ENCODE assay signal across 9 cellular contexts in genomic region chr2:15577071-15577706, GRCh38. TPM values are rescaled to one million over a fixed set of nuclear protein-coding genes. Genes with fewer than 3 reads are reported as not detected.
DNase-seq lines count a peak whose midpoint lies in the region; ATAC-seq and TF ChIP-seq lines count a peak whose summit lies in the region.
"Had no signal": no experiment of that assay in that cellular context is flagged by ENCODE, and none has a peak within 500 bp of the region (broad histone marks: within the 10 kb centered on the region; RNA-seq: fewer than 3 reads in every experiment).

No MANE protein-coding gene starts in this region.

- no peak overlapping the region for H3K4me3 ChIP-seq in BJ (ENCODE audit: low read depth, low read length)

- CTCF ChIA-PET in BJ (lab: Yijun Ruan, JAX) (interaction anchor here (0.7 to 5.7 kb wide), 18 partner anchors 8 to 1150 kb away, joined by 3 to 66 read pairs (median 3); partner anchors contain the start of genes DDX1 and NBAS), WTC11 (lab: Charles Lee) (interaction anchor here (0.5 to 2.1 kb wide), 56 partner anchors 9 to 942 kb away, joined by 3 to 24 read pairs (median 4); partner anchors contain the start of genes DDX1 and NBAS)

- no peaks in the 10 kb centered on the region for H3K9me3 Mint-ChIP-seq in WTC11
- H3K9me3 Mint-ChIP-seq: IgD-negative memory B cell had no signal

- peaks cover 2% of the 10 kb centered on the region; the same call in 1 of the 2 replicates for H3K27me3 ChIP-seq in BJ (ENCODE audit: control insufficient read depth, insufficient read depth, low read length)

- intact Hi-C loops in left colon (cut with DNase I, micrococcal nuclease) = no loop called here

- no peaks in the 10 kb centered on the region for H3K36me3 ChIP-seq in BJ (ENCODE audit: control insufficient read depth, insufficient read depth, low read length)

- TF ChIP-seq CTCF in BJ (IDR thresholded peaks at IDR 0.05; ENCODE audit: insufficient read depth, low read depth, low read length) (peak; percentile 90), WTC11 (IDR thresholded peaks at IDR 0.05) (peak; percentile 56)

- no peaks in the 10 kb centered on the region for H3K36me3 Mint-ChIP-seq in WTC11
- H3K36me3 Mint-ChIP-seq: IgD-negative memory B cell had no signal

- POLR2A ChIA-PET in BJ (lab: Charles Lee) = interaction anchor here (0.5 kb wide), 1 partner anchor 16 kb away, joined by 24 read pairs; no protein-coding TSS in a partner anchor
- POLR2A ChIA-PET in WTC11 (lab: Charles Lee) = no interaction called here

- no peak for DNase-seq in BJ (ENCODE audit: low read depth)
- peak; percentile 58 for DNase-seq in NCI-H2227 treated with DMSO at 0.1 percent for 48 hours (lab: John Stamatoyannopoulos, UW)
- peak; percentile 95 for DNase-seq in WTC11 (ENCODE audit: low spot score)
- DNase-seq in caudate nucleus (lab: John Stamatoyannopoulos, UW) = peak in 58 of 61 donors; percentile 8 to 92 (median 62)
- DNase-seq in left colon = peak; percentile 82 to 96
- peak; percentile 72 to 78 (median 72) for DNase-seq in stimulated activated CD4-positive, alpha-beta T cell treated with anti-CD3 and anti-CD28 coated beads, TNF-alpha, amount 100 ng/mL, for 1 hour (ENCODE audit: low read depth in 3 of 3, low spot score in 1 of 3)

- peaks cover 10% of the 10 kb centered on the region for H3K4me1 Mint-ChIP-seq in WTC11

- no peak overlapping the region for H3K27ac ChIP-seq in caudate nucleus (ENCODE audit: low read depth, low read length)

- H3K27me3 Mint-ChIP-seq in WTC11 (ENCODE audit: low read depth) = 0 out of 2 replicates have a peak, but pooled peaks cover 3% of the 10 kb centered on the region
- H3K27me3 Mint-ChIP-seq: IgD-negative memory B cell had no signal

- no peak overlapping the region for H3K4me3 Mint-ChIP-seq in WTC11
- H3K4me3 Mint-ChIP-seq: IgD-negative memory B cell had no signal

- no peak overlapping the region for H3K27ac Mint-ChIP-seq in WTC11
- H3K27ac Mint-ChIP-seq: IgD-negative memory B cell had no signal

- ATAC-seq in GM19035 (IDR thresholded peaks at IDR 0.05; ENCODE audit: unreplicated experiment) (peak; percentile 98), HG03175 (IDR thresholded peaks at IDR 0.05; ENCODE audit: unreplicated experiment) (peak; percentile 94), WTC11 (peak; percentile 99), left colon (peak; percentile 93)

TF ChIP-seq in WTC11, 78 proteins besides CTCF, POLR2A, EP300 and RAD21:
- no peak for TF ChIP-seq NR2C2 (CRISPR knock-in tag; IDR thresholded peaks at IDR 0.05)
- TF ChIP-seq TEAD1 (CRISPR knock-in tag; IDR thresholded peaks at IDR 0.05) = peak; percentile 34; the same call in 1 of the 2 replicates
- TF ChIP-seq E2F4 (CRISPR knock-in tag; IDR thresholded peaks at IDR 0.05; ENCODE audit: borderline replicate concordance, low read depth) = no peak
TF ChIP-seq in WTC11: peak in this region for 1.

RNA-seq across cellular contexts. Expression of gene DDX1, which starts 14.5 kb away (rescaled TPM):
- polyA plus RNA-seq in BJ (2011; rRNA removed) = 49.6 and 109 TPM in 2 replicates
- polyA minus RNA-seq in BJ (2011; rRNA and poly(A)+ RNA removed) = 24.0 and 24.1 TPM in 2 replicates
- total RNA-seq in WTC11 (2021) = 103 to 115 TPM (median 104 TPM) in 3 replicates
- 10 to 100 TPM; 70.1 to 75.6 TPM for total RNA-seq in left colon

RNA-seq across cellular contexts. Expression of gene NBAS, which starts 16.1 kb away (rescaled TPM):
- polyA plus RNA-seq in BJ (2011; rRNA removed) = 35.6 and 45.2 TPM in 2 replicates
- 67.2 and 92.9 TPM in 2 replicates for polyA minus RNA-seq in BJ (2011; rRNA and poly(A)+ RNA removed)
- 32.3 to 42.6 TPM (median 41.4 TPM) in 3 replicates for total RNA-seq in WTC11 (2021)
- total RNA-seq in left colon = 10 to 100 TPM; 31.0 to 35.0 TPM
